ENCODE assay signal across 8 cellular contexts in the genomic region with DNA sequence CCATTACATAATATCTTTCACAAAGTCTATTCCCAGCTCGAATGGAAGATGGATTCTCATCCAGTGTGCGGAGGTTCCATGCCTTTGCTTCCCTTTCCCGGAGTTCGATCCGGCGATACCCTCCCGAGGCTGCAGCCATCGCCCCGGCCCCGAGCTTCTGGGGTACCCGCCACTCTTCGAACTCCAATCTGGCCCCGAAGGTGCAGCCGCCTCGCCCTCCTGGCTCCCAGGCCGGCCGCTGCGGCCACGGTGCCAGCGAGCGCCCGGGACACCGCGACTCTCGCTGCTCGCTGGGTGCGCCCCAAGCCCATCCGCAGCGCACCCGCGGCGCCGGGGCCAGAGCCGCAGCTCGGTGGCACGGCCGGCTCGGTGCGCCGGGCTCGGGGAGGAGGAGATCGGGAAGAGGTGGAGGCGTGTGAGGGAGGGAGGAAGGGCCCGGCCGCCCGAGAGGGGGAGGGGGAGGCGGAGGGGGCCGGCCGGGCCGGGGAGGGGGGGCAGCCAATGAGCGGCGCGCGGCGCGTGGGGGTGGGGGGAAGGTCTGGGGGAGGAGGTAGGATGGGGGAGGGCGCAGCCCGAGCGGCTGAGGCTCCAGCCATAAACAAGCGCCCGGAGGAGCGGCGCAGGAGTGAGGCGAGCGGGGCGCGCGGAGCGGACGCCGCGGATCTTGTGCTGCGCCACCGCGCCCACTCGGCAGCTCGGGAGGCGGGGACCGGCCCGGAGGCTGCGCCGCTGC. TPM values are rescaled to one million over a fixed set of nuclear protein-coding genes. Genes with fewer than 3 reads are reported as not detected.
DNase-seq lines count a peak whose midpoint lies in the region; TF ChIP-seq lines count a peak whose summit lies in the region.

Gene CRIM1 (plus strand): TSS at position 622 of the 733 bp plus-strand sequence. CDS start 515 bp downstream, outside the sequence.

- TF ChIP-seq CTCF in Loucy (conservative IDR thresholded peaks at IDR 0.05; ENCODE audit: low read length) (no peak), colonic mucosa (IDR thresholded peaks at IDR 0.05) (no peak)

- H3K4me1 ChIP-seq in Loucy (ENCODE audit: insufficient read depth, low read length, poor library complexity, severe bottlenecking) (peaks cover 8% of the 10 kb centered on the region), colonic mucosa (no peaks in the 10 kb centered on the region)

- H3K4me3 ChIP-seq in GM08714 (ENCODE audit: low read length) = peak within 1 kb of the TSS; percentile 69
- peak within 1 kb of the TSS; percentile 75 for H3K4me3 ChIP-seq in Loucy (ENCODE audit: low read length, poor library complexity, severe bottlenecking)
- peak within 1 kb of the TSS; percentile 82 for H3K4me3 ChIP-seq in colonic mucosa

- no peaks in the 10 kb centered on the region for H3K9me3 ChIP-seq in Loucy (ENCODE audit: insufficient read depth, low read depth, low read length)
- H3K9me3 ChIP-seq in colonic mucosa = no peaks in the 10 kb centered on the region

- no peaks in the 10 kb centered on the region for H3K79me2 ChIP-seq in Loucy (ENCODE audit: insufficient read depth, low read length)

- H4K20me1 ChIP-seq in Loucy (ENCODE audit: insufficient read depth, low read length, poor library complexity, severe bottlenecking) = no peaks in the 10 kb centered on the region

- H3K27me3 ChIP-seq in Loucy (ENCODE audit: insufficient read depth, low read length, poor library complexity, severe bottlenecking) = no peaks in the 10 kb centered on the region
- no peaks in the 10 kb centered on the region for H3K27me3 ChIP-seq in colonic mucosa
- H3K27me3 ChIP-seq in layer of hippocampus (ENCODE audit: control insufficient read depth, insufficient read depth, low read length) = no peaks in the 10 kb centered on the region

- H2AFZ ChIP-seq in Loucy (ENCODE audit: low read length) = peak within 1 kb of the TSS; percentile 68

- H3K9ac ChIP-seq in Loucy (ENCODE audit: low read depth, low read length, poor library complexity, severe bottlenecking) (peak within 1 kb of the TSS; percentile 33), colonic mucosa (ENCODE audit: low read depth in 2 of 2, low read length in 2 of 2) (peak within 1 kb of the TSS; percentile 89 to 92)

- H3K4me2 ChIP-seq in Loucy (ENCODE audit: low read depth, low read length, poor library complexity, severe bottlenecking) = peak within 1 kb of the TSS; percentile 82

- intact Hi-C loops in colonic mucosa (cut with DNase I) = loop anchor here (5.0 kb wide), 1 partner anchor 107 kb away; no protein-coding TSS in a partner anchor

- H3K36me3 ChIP-seq in Loucy (ENCODE audit: insufficient read depth, low read length) (no peaks in the 10 kb centered on the region), colonic mucosa (no peaks in the 10 kb centered on the region)

- H3K27ac ChIP-seq in colonic mucosa (peak within 1 kb of the TSS; percentile 88), layer of hippocampus (ENCODE audit: low read depth, low read length) (peak within 1 kb of the TSS; percentile 90)

- DNase-seq in GOT3 (lab: John Stamatoyannopoulos, UW) (peak; percentile 57), colonic mucosa (peak; percentile 89), GF-D8 (lab: John Stamatoyannopoulos, UW) (no peak)
- DNase-seq in activated CD4-positive, alpha-beta T cell treated with anti-CD3 and anti-CD28 coated beads for 4 hours = peak; percentile 68
- peak; percentile 72 for DNase-seq in stimulated activated CD4-positive, alpha-beta T cell treated with anti-CD3 and anti-CD28 coated beads, Interleukin-15, amount 100 ng/mL, for 24 hours

- H3K9me2 ChIP-seq in Loucy (replicated peaks; ENCODE audit: low read depth, low read length) = no peaks in the 10 kb centered on the region

- peaks cover 4% of the 10 kb centered on the region; the same call in 1 of the 2 replicates for H3F3A ChIP-seq in Loucy (ENCODE audit: low read depth)

RNA-seq across cellular contexts. Expression of gene CRIM1, which starts in this region (rescaled TPM):
- 10 to 100 TPM; 55.7 to 90.7 TPM for total RNA-seq in colonic mucosa
